ENCODE assay signal across 10 cellular contexts in the genomic region with DNA sequence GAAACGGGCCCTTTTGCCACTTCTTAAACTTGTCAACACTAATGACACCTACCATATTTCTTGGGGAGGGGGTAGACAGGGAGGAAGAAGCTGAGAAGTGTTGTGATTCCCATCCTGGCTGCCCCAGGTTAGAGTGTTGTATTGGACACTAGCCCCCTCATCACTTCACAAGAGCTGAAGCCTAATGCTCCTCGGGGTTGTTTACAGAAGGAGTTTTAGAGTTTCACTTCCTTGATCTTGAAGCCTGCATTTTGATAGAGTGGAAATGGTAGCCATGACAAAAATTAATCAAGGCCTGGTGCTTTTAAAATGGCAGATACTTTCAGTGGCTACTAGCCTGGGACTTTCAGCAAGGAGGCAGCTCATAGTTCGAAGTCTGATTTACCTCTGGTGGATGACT. TPM values are rescaled to one million over a fixed set of nuclear protein-coding genes. Genes with fewer than 3 reads are reported as not detected.
A peak's percentile ranks its signal among the peaks of the same experiment; 100 is the strongest.
DNase-seq lines count a peak whose midpoint lies in the region; ATAC-seq and TF ChIP-seq lines count a peak whose summit lies in the region.
"Had no signal": no experiment of that assay in that cellular context is flagged by ENCODE, and none has a peak within 500 bp of the region (broad histone marks: within the 10 kb centered on the region; RNA-seq: fewer than 3 reads in every experiment).

No MANE protein-coding gene starts in this region.

- H2AFZ ChIP-seq in KMS-11 (ENCODE audit: low read depth) (no peak overlapping the region), GM23248 (no peak overlapping the region)

- H3K27me3 ChIP-seq in KMS-11 (ENCODE audit: insufficient read depth, low read depth): no peaks in the 10 kb centered on the region
- H3K27me3 ChIP-seq in GM23248 (replicated peaks; ENCODE audit: insufficient read depth): no peaks in the 10 kb centered on the region

- H3K4me1 Mint-ChIP-seq in neural crest cell: peaks cover 62% of the 10 kb centered on the region

- 82 to 86% methylated on average over 3 of the region's 3 CpGs for WGBS in GM23248 (ENCODE audit: low coverage in 1 of 2, low lambda C conversion rate in 2 of 2, missing lambda C conversion rate in 2 of 2), 2 experiments

- ATAC-seq in activated naive CD4-positive, alpha-beta T cell treated with anti-CD3 and anti-CD28 coated beads, Interleukin-2, amount 50 U/mL, for 72 hours: no peak
- ATAC-seq in GM18867 (IDR thresholded peaks at IDR 0.05; ENCODE audit: unreplicated experiment) (no peak), GM18907 (IDR thresholded peaks at IDR 0.05; ENCODE audit: unreplicated experiment) (no peak)

- no peak overlapping the region for H3K4me3 ChIP-seq in GM12865 (ENCODE audit: low read depth, low read length)
- no peak overlapping the region for H3K4me3 ChIP-seq in KMS-11 (IDR thresholded peaks at IDR 0.05; ENCODE audit: insufficient read depth, low read depth, low read length)
- no peak overlapping the region for H3K4me3 ChIP-seq in GM23248

- DNase-seq in GM12865 (ENCODE audit: low read depth) (peak; percentile 46), neural crest cell (ENCODE audit: low read depth, low spot score) (no peak), NCI-H510A treated with DMSO at 0.1 percent for 48 hours (lab: John Stamatoyannopoulos, UW) (no peak), GM23248 (no peak)
- no peak for DNase-seq in activated naive CD4-positive, alpha-beta T cell treated with anti-CD3 and anti-CD28 coated beads, Interleukin-2, amount 50 U/mL, for 72 hours (ENCODE audit: low spot score in 2 of 2)
- DNase-seq: activated CD4-positive, alpha-beta T cell treated with anti-CD3 and anti-CD28 coated beads, Interleukin-2, amount 50 U/mL, for 1 hour; hippocampal formation had no signal

- H3K9me2 ChIP-seq in GM23248 (ENCODE audit: insufficient read depth): no peaks in the 10 kb centered on the region

- no peaks in the 10 kb centered on the region for H3K36me3 Mint-ChIP-seq in activated naive CD4-positive, alpha-beta T cell treated with anti-CD3 and anti-CD28 coated beads, Interleukin-2, amount 50 U/mL, for 72 hours
- no peaks in the 10 kb centered on the region for H3K36me3 Mint-ChIP-seq in neural crest cell (ENCODE audit: low read depth)

- H3K4me3 Mint-ChIP-seq in neural crest cell: no peak overlapping the region

- H3K9ac ChIP-seq in KMS-11 (no peak overlapping the region), GM23248 (no peak overlapping the region)

- H3K36me3 ChIP-seq in KMS-11 (ENCODE audit: insufficient read depth) (no peaks in the 10 kb centered on the region), GM23248 (ENCODE audit: low read depth) (no peaks in the 10 kb centered on the region)

- no peaks in the 10 kb centered on the region for H3K9me3 Mint-ChIP-seq in activated naive CD4-positive, alpha-beta T cell treated with anti-CD3 and anti-CD28 coated beads, Interleukin-2, amount 50 U/mL, for 72 hours
- H3K9me3 Mint-ChIP-seq in neural crest cell: no peaks in the 10 kb centered on the region

- peaks cover 29% of the 10 kb centered on the region for H4K20me1 ChIP-seq in KMS-11 (ENCODE audit: insufficient read depth)
- H4K20me1 ChIP-seq in GM23248 (ENCODE audit: insufficient read depth): peaks cover 15% of the 10 kb centered on the region

- H3K79me2 ChIP-seq in KMS-11 (ENCODE audit: insufficient read depth, low read depth) (peaks cover 100% of the 10 kb centered on the region), GM23248 (ENCODE audit: insufficient read depth) (peaks cover 100% of the 10 kb centered on the region)

- H3K4me2 ChIP-seq in KMS-11 (peak overlapping the region; percentile 3; the same call in 1 of the 2 replicates), GM23248 (ENCODE audit: unreplicated experiment) (no peak overlapping the region)

- in situ Hi-C loops in GM23248 (cut with MboI): no loop called here

- H3K27ac ChIP-seq in KMS-11: no peak overlapping the region
- H3K27ac ChIP-seq in GM23248: no peak overlapping the region

- H3K27ac Mint-ChIP-seq in activated naive CD4-positive, alpha-beta T cell treated with anti-CD3 and anti-CD28 coated beads, Interleukin-2, amount 50 U/mL, for 72 hours: peak overlapping the region; percentile 78 to 81
- peak overlapping the region; percentile 23 for H3K27ac Mint-ChIP-seq in neural crest cell (ENCODE audit: unreplicated experiment)

- no peaks in the 10 kb centered on the region for H3K27me3 Mint-ChIP-seq in neural crest cell (ENCODE audit: low read depth)

- TF ChIP-seq CTCF in GM12865 (IDR thresholded peaks at IDR 0.05; ENCODE audit: insufficient read depth, low read depth, low read length, missing control alignments): no peak
- no peak for TF ChIP-seq CTCF in KMS-11 (conservative IDR thresholded peaks at IDR 0.05; ENCODE audit: low read depth, low read length)
- TF ChIP-seq CTCF in neural crest cell (conservative IDR thresholded peaks at IDR 0.05): no peak

- H3K9me3 ChIP-seq in GM23248 (ENCODE audit: low read depth): no peaks in the 10 kb centered on the region

- no peaks in the 10 kb centered on the region for H3F3A ChIP-seq in GM23248 (ENCODE audit: insufficient read depth)

- H3K4me1 ChIP-seq in KMS-11 (ENCODE audit: low read depth, poor library complexity, severe bottlenecking): peaks cover 75% of the 10 kb centered on the region
- peaks cover 17% of the 10 kb centered on the region for H3K4me1 ChIP-seq in GM23248 (ENCODE audit: insufficient read depth)

RNA-seq across cellular contexts. Expression of a gene that starts 11.0 kb away (rescaled TPM):
- total RNA-seq in activated naive CD4-positive, alpha-beta T cell treated with anti-CD3 and anti-CD28 coated beads, Interleukin-2, amount 50 U/mL, for 72 hours: 10 to 100 TPM; 17.1 to 41.9 TPM
- total RNA-seq in neural crest cell: 45.9 and 52.0 TPM in 2 replicates
- 36.6 and 42.1 TPM in 2 replicates for total RNA-seq in GM23248 (2014; rRNA removed; shearing (Covaris generic))
- polyA plus RNA-seq in GM23248 (2016; fragmentation: Nextera tagmentation; extraction: Ambion mirVana): 43.4 and 45.5 TPM in 2 replicates

RNA-seq across cellular contexts. Expression of a gene that starts 12.9 kb away (rescaled TPM):
- 100 to 1,000 TPM in 1 of 2 donors, 10 to 100 TPM in 1; 76.1 to 130 TPM for total RNA-seq in activated naive CD4-positive, alpha-beta T cell treated with anti-CD3 and anti-CD28 coated beads, Interleukin-2, amount 50 U/mL, for 72 hours
- 57.3 and 59.5 TPM in 2 replicates for total RNA-seq in neural crest cell
- total RNA-seq in GM23248 (2014; rRNA removed; shearing (Covaris generic)): 90.5 and 101 TPM in 2 replicates
- 28.9 and 29.3 TPM in 2 replicates for polyA plus RNA-seq in GM23248 (2016; fragmentation: Nextera tagmentation; extraction: Ambion mirVana)
